ENCODE assay signal across 11 cellular contexts in genomic region chr1:186325239-186325638, GRCh38. TPM values are rescaled to one million over a fixed set of nuclear protein-coding genes. Genes with fewer than 3 reads are reported as not detected.
DNase-seq lines count a peak whose midpoint lies in the region; ATAC-seq and TF ChIP-seq lines count a peak whose summit lies in the region.
"Had no signal": no experiment of that assay in that cellular context is flagged by ENCODE, and none has a peak within 500 bp of the region (broad histone marks: within the 10 kb centered on the region; RNA-seq: fewer than 3 reads in every experiment).

No MANE protein-coding gene starts in this region.

- no peak overlapping the region for H3K4me3 ChIP-seq in mammary epithelial cell (replicated peaks in 1 of 3; ENCODE audit: insufficient read depth in 1 of 3, low read depth in 2 of 3, low read length in 3 of 3)
- H3K4me3 ChIP-seq in osteoblast (ENCODE audit: insufficient read depth, low read length) = no peak overlapping the region
- H3K4me3 ChIP-seq in gastrocnemius medialis = no peak overlapping the region

- peaks cover 38% of the 10 kb centered on the region for H3K4me1 Mint-ChIP-seq in activated CD4-positive, alpha-beta T cell treated with anti-CD3 and anti-CD28 coated beads, Interleukin-2, amount 10 ng/mL, durations not matched to agents 7 days and 5 days

- CTCF ChIA-PET in activated CD4-positive, alpha-beta T cell treated with anti-CD3 and anti-CD28 coated beads, Interleukin-2, amount 10 ng/mL, durations not matched to agents 7 days and 5 days (lab: Charles Lee) = interaction anchor here (0.6 to 3.0 kb wide), 6 partner anchors 9 to 50 kb away, joined by 3 to 11 read pairs (median 6); partner anchors contain the start of genes ODR4 and TPR
- CTCF ChIA-PET in mammary epithelial cell (lab: Charles Lee; ENCODE audit: low non-redundant PET) = interaction anchor here (0.6 kb wide), 1 partner anchor 139 kb away, joined by 4 read pairs; no protein-coding TSS in a partner anchor

- POLR2A ChIA-PET in activated CD4-positive, alpha-beta T cell treated with anti-CD3 and anti-CD28 coated beads, Interleukin-2, amount 10 ng/mL, durations not matched to agents 7 days and 5 days (lab: Charles Lee) = no interaction called here

- H3K9me3 ChIP-seq in mammary epithelial cell (replicated peaks; ENCODE audit: insufficient read depth, low read length) (no peaks in the 10 kb centered on the region), osteoblast (ENCODE audit: low read depth, low read length) (no peaks in the 10 kb centered on the region), gastrocnemius medialis (no peaks in the 10 kb centered on the region)

- dilution Hi-C loops in mammary epithelial cell (cut with HindIII; ENCODE audit: low sequenced_read_pairs) = no loop called here

- H3K4me2 ChIP-seq in mammary epithelial cell (ENCODE audit: insufficient read depth, low read depth, low read length) (no peak overlapping the region), osteoblast (ENCODE audit: insufficient read depth, low read length) (no peak overlapping the region)

- H3K27ac Mint-ChIP-seq in activated CD4-positive, alpha-beta T cell treated with anti-CD3 and anti-CD28 coated beads, Interleukin-2, amount 10 ng/mL, durations not matched to agents 7 days and 5 days = peak overlapping the region; percentile 68

- no peaks in the 10 kb centered on the region for H3K79me2 ChIP-seq in mammary epithelial cell (ENCODE audit: insufficient read depth, low read length)
- H3K79me2 ChIP-seq in osteoblast (ENCODE audit: insufficient read depth, low read length) = no peaks in the 10 kb centered on the region

- ATAC-seq in HG03378 (IDR thresholded peaks at IDR 0.05; ENCODE audit: unreplicated experiment) (no peak), gastrocnemius medialis (no peak)

- H3K27me3 ChIP-seq in mammary epithelial cell (ENCODE audit: insufficient read depth, low read length) (no peaks in the 10 kb centered on the region), osteoblast (ENCODE audit: insufficient read depth, low read length) (no peaks in the 10 kb centered on the region), gastrocnemius medialis (no peaks in the 10 kb centered on the region)

- no peaks in the 10 kb centered on the region for H4K20me1 ChIP-seq in mammary epithelial cell (ENCODE audit: insufficient read depth, low read length)
- no peaks in the 10 kb centered on the region for H4K20me1 ChIP-seq in osteoblast (ENCODE audit: insufficient read depth, low read length)

- 93% methylated on average over 2 of the region's 2 CpGs for WGBS in mammary epithelial cell (ENCODE audit: low coverage, missing lambda C conversion rate)

- BruUV-seq in mammary epithelial cell (replicated peaks; lab: Mats Ljungman, UMichigan) = no TSS peak

- H3K36me3 ChIP-seq in mammary epithelial cell (ENCODE audit: insufficient read depth, low read length) (peaks cover 53% of the 10 kb centered on the region), osteoblast (ENCODE audit: insufficient read depth, low read length) (peaks cover 71% of the 10 kb centered on the region), gastrocnemius medialis (peaks cover 24 to 86% of the 10 kb centered on the region in 2 donors)

- DNase-seq in activated CD4-positive, alpha-beta T cell treated with anti-CD3 and anti-CD28 coated beads, Interleukin-2, amount 10 ng/mL, durations not matched to agents 7 days and 5 days = peak; percentile 32
- no peak for DNase-seq in activated CD4-positive, alpha-beta T cell treated with anti-CD3 and anti-CD28 coated beads, Interleukin-2, amount 50 U/mL, for 1 hour
- peak; percentile 45 for DNase-seq in NAMALWA (ENCODE audit: low spot score)
- no peak for DNase-seq in mammary epithelial cell
- DNase-seq in osteoblast (ENCODE audit: insufficient read length, low spot score, missing footprints) = no peak
- DNase-seq in Ammon's horn (ENCODE audit: low spot score) = no peak
- no peak for DNase-seq in gastrocnemius medialis
- DNase-seq: activated CD4-positive, alpha-beta T cell treated with anti-CD3 and anti-CD28 coated beads, Interleukin-2, amount 50 U/mL, for 48 hours; NCI-H1417 treated with DMSO at 0.1 percent for 48 hours had no signal

- TF ChIP-seq CTCF in mammary epithelial cell (conservative IDR thresholded peaks at IDR 0.05 in 1 of 2, IDR thresholded peaks at IDR 0.05 in 1 of 2; ENCODE audit: extremely low read depth in 1 of 2, insufficient read depth in 1 of 2, low read depth in 1 of 2, low read length in 2 of 2) (peak; percentile 39 to 43), osteoblast (IDR thresholded peaks at IDR 0.05; ENCODE audit: extremely low read depth, low read depth, low read length) (peak; percentile 44), gastrocnemius medialis (IDR thresholded peaks at IDR 0.05 in 4 of 5, conservative IDR thresholded peaks at IDR 0.05 in 1 of 5) (no peak)

- H3K27me3 Mint-ChIP-seq in activated CD4-positive, alpha-beta T cell treated with anti-CD3 and anti-CD28 coated beads, Interleukin-2, amount 10 ng/mL, durations not matched to agents 7 days and 5 days = no peaks in the 10 kb centered on the region

- no peak overlapping the region for H3K9ac ChIP-seq in mammary epithelial cell (ENCODE audit: insufficient read depth, low read length)

- in situ Hi-C loops in mammary epithelial cell (cut with MboI; ENCODE audit: low sequenced_read_pairs in 2 of 2) = no loop called here
- in situ Hi-C loops in gastrocnemius medialis (cut with MboI; ENCODE audit: low sequenced_read_pairs in 4 of 4) = loop anchor here in 3 of 4 donors (25.0 kb wide), 2 partner anchors 1188 to 1613 kb away; no protein-coding TSS in a partner anchor

- intact Hi-C loops in mammary epithelial cell (cut with micrococcal nuclease) (no loop called here), gastrocnemius medialis (cut with DNase I; ENCODE audit: low total_unique reads) (no loop called here)

- H3K36me3 Mint-ChIP-seq in activated CD4-positive, alpha-beta T cell treated with anti-CD3 and anti-CD28 coated beads, Interleukin-2, amount 10 ng/mL, durations not matched to agents 7 days and 5 days (ENCODE audit: low read depth) = peaks cover 60% of the 10 kb centered on the region

- no peaks in the 10 kb centered on the region for H3K9me3 Mint-ChIP-seq in activated CD4-positive, alpha-beta T cell treated with anti-CD3 and anti-CD28 coated beads, Interleukin-2, amount 10 ng/mL, durations not matched to agents 7 days and 5 days

- TF ChIP-seq POLR2A in gastrocnemius medialis (IDR thresholded peaks at IDR 0.05) = no peak

- H3K4me1 ChIP-seq in mammary epithelial cell (ENCODE audit: insufficient read depth, low read length) = no peaks in the 10 kb centered on the region
- H3K4me1 ChIP-seq in osteoblast (ENCODE audit: insufficient read depth, low read length) = no peaks in the 10 kb centered on the region
- H3K4me1 ChIP-seq in gastrocnemius medialis = no peaks in the 10 kb centered on the region

- H2AFZ ChIP-seq in mammary epithelial cell (ENCODE audit: low read depth, low read length) = no peak overlapping the region
- H2AFZ ChIP-seq in osteoblast (ENCODE audit: low read length) = no peak overlapping the region

- H3K4me3 Mint-ChIP-seq in activated CD4-positive, alpha-beta T cell treated with anti-CD3 and anti-CD28 coated beads, Interleukin-2, amount 10 ng/mL, durations not matched to agents 7 days and 5 days = no peak overlapping the region

- no peak overlapping the region for H3K27ac ChIP-seq in mammary epithelial cell (ENCODE audit: insufficient read depth, low read depth, low read length)
- no peak overlapping the region for H3K27ac ChIP-seq in osteoblast (ENCODE audit: low read depth, low read length)
- H3K27ac ChIP-seq in gastrocnemius medialis = no peak overlapping the region

RNA-seq across cellular contexts. Expression of gene PRG4, which starts 29.2 kb away (rescaled TPM):
- total RNA-seq in activated CD4-positive, alpha-beta T cell treated with anti-CD3 and anti-CD28 coated beads, Interleukin-2, amount 10 ng/mL, durations not matched to agents 7 days and 5 days = under 1 TPM; 0.69 to 0.92 TPM
- total RNA-seq in mammary epithelial cell (not detected), osteoblast (under 0.01 and 0.29 TPM in 2 replicates), gastrocnemius medialis (10 to 100 TPM in 2 of 4 donors, 1 to 10 TPM in 2; 1.7 to 28.9 (median 12.4) TPM)
- not detected for polyA plus RNA-seq in mammary epithelial cell
- not detected for polyA minus RNA-seq in mammary epithelial cell
- total RNA-seq: Daoy had no signal

RNA-seq across cellular contexts. Expression of gene TPR, which starts 49.8 kb away (rescaled TPM):
- 100 to 1,000 TPM; 165 to 167 TPM for total RNA-seq in activated CD4-positive, alpha-beta T cell treated with anti-CD3 and anti-CD28 coated beads, Interleukin-2, amount 10 ng/mL, durations not matched to agents 7 days and 5 days
- total RNA-seq in mammary epithelial cell = 10 to 100 TPM; 48.3 to 98.3 TPM
- polyA plus RNA-seq in mammary epithelial cell = 37.4 TPM
- polyA minus RNA-seq in mammary epithelial cell = 117 TPM
- total RNA-seq in osteoblast = 63.9 and 68.8 TPM in 2 replicates
- 10 to 100 TPM; 56.6 to 84.7 (median 62.9) TPM for total RNA-seq in gastrocnemius medialis

RNA-seq across cellular contexts. Expression of gene ODR4, which starts 50.4 kb away (rescaled TPM):
- 10 to 100 TPM; 12.4 to 13.3 TPM for total RNA-seq in activated CD4-positive, alpha-beta T cell treated with anti-CD3 and anti-CD28 coated beads, Interleukin-2, amount 10 ng/mL, durations not matched to agents 7 days and 5 days
- total RNA-seq in mammary epithelial cell (10 to 100 TPM; 21.5 to 21.7 TPM), osteoblast (13.8 and 24.2 TPM in 2 replicates), gastrocnemius medialis (10 to 100 TPM; 11.3 to 16.8 (median 11.9) TPM)
- polyA plus RNA-seq in mammary epithelial cell = 7.5 TPM
- 18.7 TPM for polyA minus RNA-seq in mammary epithelial cell

Comparison
In these comparisons a context has a peak if more than half of its experiments do, and no peak if none do; other contexts are left out.
1. DNase-seq: peak in activated CD4-positive, alpha-beta T cell treated with anti-CD3 and anti-CD28 coated beads, Interleukin-2, amount 10 ng/mL, durations not matched to agents 7 days and 5 days (single experiment) and NAMALWA (single experiment); none in activated CD4-positive, alpha-beta T cell treated with anti-CD3 and anti-CD28 coated beads, Interleukin-2, amount 50 U/mL, for 1 hour (single experiment), mammary epithelial cell (single experiment), osteoblast (single experiment), Ammon's horn (single experiment) and gastrocnemius medialis (0 of 2).
2. CTCF ChIP-seq: peak in mammary epithelial cell (2 of 2) and osteoblast (single experiment); none in gastrocnemius medialis (0 of 5).
3. in situ Hi-C loops: an anchor here in gastrocnemius medialis (25.0 kb wide); none called in mammary epithelial cell.